Comparison of ENCODE assay signal across 8 cellular contexts in genomic region chr20:36493013-36493800, GRCh38. TPM values are rescaled to one million over a fixed set of nuclear protein-coding genes. Genes with fewer than 3 reads are reported as not detected.
A peak's percentile ranks its signal among the peaks of the same experiment; 100 is the strongest.
DNase-seq lines count a peak whose midpoint lies in the region; ATAC-seq, FAIRE-seq and TF ChIP-seq lines count a peak whose summit lies in the region.

No MANE protein-coding gene starts in this region.

- FAIRE-seq in GM19239 (lab: Jason Lieb, UNC), result peak; percentile 21
- FAIRE-seq in keratinocyte (lab: Jason Lieb, UNC), result no peak

- peak overlapping the region; percentile 84 for H3K4me2 ChIP-seq in keratinocyte (ENCODE audit: control insufficient read depth, extremely low read depth, insufficient read depth, low read depth, low read length)

- POLR2A ChIA-PET in A673 (lab: Charles Lee; ENCODE audit: low non-redundant PET), result no interaction called here

- H3K4me1 ChIP-seq in A673 (ENCODE audit: insufficient read depth, low read length, poor library complexity, severe bottlenecking), result no peaks in the 10 kb centered on the region
- H3K4me1 ChIP-seq in adipocyte (ENCODE audit: control insufficient read depth, insufficient read depth, low read length), result peaks cover 72% of the 10 kb centered on the region
- H3K4me1 ChIP-seq in keratinocyte (ENCODE audit: control insufficient read depth, extremely low read depth, insufficient read depth, low read length), result peaks cover 33% of the 10 kb centered on the region
- peaks cover 26 to 52% (median 39%) of the 10 kb centered on the region in 4 donors for H3K4me1 ChIP-seq in upper lobe of left lung

- TF ChIP-seq EP300 in upper lobe of left lung (IDR thresholded peaks at IDR 0.05), result no peak

- ATAC-seq in upper lobe of left lung (ENCODE audit: low FRiP score in 2 of 2) (peak in 1 of 2 donors; percentile 11), HG02678 (IDR thresholded peaks at IDR 0.05; ENCODE audit: unreplicated experiment) (no peak)

- DNase-seq in A673 (ENCODE audit: low spot score) (no peak), GM19239 (ENCODE audit: insufficient read length, low spot score) (no peak), adipocyte (ENCODE audit: low read depth) (no peak), keratinocyte (ENCODE audit: low read depth, low spot score) (no peak), upper lobe of left lung (peak; percentile 32 to 62), MV-4-11 (lab: John Stamatoyannopoulos, UW) (no peak), NOMO-1 treated with DMSO at 0.1 percent for 48 hours (lab: John Stamatoyannopoulos, UW; ENCODE audit: unreplicated experiment) (no peak)

- intact Hi-C loops in A673 (cut with micrococcal nuclease; ENCODE audit: unreplicated experiment), result no loop called here

- no TSS peak for BruUV-seq in A673 (replicated peaks; lab: Mats Ljungman, UMichigan)

- no peak overlapping the region for H2AFZ ChIP-seq in keratinocyte (ENCODE audit: control insufficient read depth, low read length)

- H3K9ac ChIP-seq in adipocyte (ENCODE audit: low read length), result peak overlapping the region; percentile 25
- peak overlapping the region; percentile 44 for H3K9ac ChIP-seq in keratinocyte (ENCODE audit: control insufficient read depth, extremely low read depth, insufficient read depth, low read length)

- TF ChIP-seq CTCF in A673 (conservative IDR thresholded peaks at IDR 0.05; ENCODE audit: low read depth, low read length), result peak; percentile 37
- peak in 2 of 3 experiments; percentile 31 to 42 for TF ChIP-seq CTCF in keratinocyte (optimal IDR thresholded peaks at IDR 0.05 in 1 of 3, IDR thresholded peaks at IDR 0.05 in 1 of 3, conservative IDR thresholded peaks at IDR 0.05 in 1 of 3; ENCODE audit: extremely low read depth in 1 of 3, insufficient read depth in 2 of 3, low read length in 3 of 3)
- TF ChIP-seq CTCF in upper lobe of left lung (IDR thresholded peaks at IDR 0.05), result peak in 2 of 6 experiments; percentile 17 to 41

- H3K79me2 ChIP-seq in keratinocyte (ENCODE audit: control insufficient read depth, insufficient read depth, low read length), result peaks cover 30% of the 10 kb centered on the region

- no peak for TF ChIP-seq POLR2A in upper lobe of left lung (IDR thresholded peaks at IDR 0.05)

- H4K20me1 ChIP-seq in keratinocyte (ENCODE audit: control insufficient read depth, extremely low read depth, insufficient read depth, low read length), result peaks cover 3% of the 10 kb centered on the region

- dilution Hi-C loops in keratinocyte (cut with MboI; ENCODE audit: extremely low pct_ligation_motif_present, low sequenced_read_pairs), result no loop called here

- peaks cover 14% of the 10 kb centered on the region for H3K36me3 ChIP-seq in A673 (ENCODE audit: insufficient read depth, low read length, poor library complexity, severe bottlenecking)
- peaks cover 16% of the 10 kb centered on the region for H3K36me3 ChIP-seq in adipocyte (ENCODE audit: control insufficient read depth, insufficient read depth, low read length, severe bottlenecking)
- H3K36me3 ChIP-seq in keratinocyte (ENCODE audit: control insufficient read depth in 2 of 2, extremely low read depth in 1 of 2, insufficient read depth in 2 of 2, low read length in 2 of 2), result peaks cover 22 to 26% of the 10 kb centered on the region in 2 experiments
- peaks cover 13 to 31% (median 19%) of the 10 kb centered on the region in 4 donors for H3K36me3 ChIP-seq in upper lobe of left lung

- CTCF ChIA-PET in A673 (lab: Charles Lee), result interaction anchor here (1.1 kb wide), 1 partner anchor 94 kb away, joined by 3 read pairs; no protein-coding TSS in a partner anchor

- peaks cover 3% of the 10 kb centered on the region for H3K9me1 ChIP-seq in keratinocyte (ENCODE audit: control insufficient read depth, extremely low read depth, insufficient read depth, low read length)

- H3K27ac ChIP-seq in A673 (ENCODE audit: low read depth, low read length, poor library complexity, severe bottlenecking), result no peak overlapping the region
- peak overlapping the region; percentile 67 for H3K27ac ChIP-seq in keratinocyte (ENCODE audit: control insufficient read depth, insufficient read depth, low read length)
- H3K27ac ChIP-seq in upper lobe of left lung, result peak overlapping the region; percentile 5 to 76 (median 42)

- H3K27me3 ChIP-seq in A673 (replicated peaks; ENCODE audit: insufficient read depth, low read depth, low read length, poor library complexity), result no peaks in the 10 kb centered on the region
- no peaks in the 10 kb centered on the region for H3K27me3 ChIP-seq in adipocyte (replicated peaks; ENCODE audit: control insufficient read depth, insufficient read depth, low read length)
- H3K27me3 ChIP-seq in keratinocyte (ENCODE audit: control insufficient read depth, extremely low read depth, insufficient read depth, low read length), result no peaks in the 10 kb centered on the region
- no peaks in the 10 kb centered on the region for H3K27me3 ChIP-seq in upper lobe of left lung

- 62 to 81% methylated on average over 3 to 11 of the region's 11 CpGs for WGBS in upper lobe of left lung, 2 donors

- H3K4me3 ChIP-seq in A673 (ENCODE audit: low read depth, low read length, poor library complexity, severe bottlenecking) (no peak overlapping the region), adipocyte (ENCODE audit: low read length) (no peak overlapping the region), keratinocyte (ENCODE audit: control insufficient read depth in 2 of 3, extremely low read depth in 1 of 3, insufficient read depth in 2 of 3, low read depth in 1 of 3, low read length in 3 of 3) (no peak overlapping the region), upper lobe of left lung (no peak overlapping the region)

- H3K9me3 ChIP-seq in A673 (ENCODE audit: low read depth, low read length, poor library complexity, severe bottlenecking), result no peaks in the 10 kb centered on the region
- no peaks in the 10 kb centered on the region for H3K9me3 ChIP-seq in adipocyte (ENCODE audit: control insufficient read depth, low read length)
- no peaks in the 10 kb centered on the region for H3K9me3 ChIP-seq in keratinocyte (ENCODE audit: control insufficient read depth, low read depth, low read length)
- H3K9me3 ChIP-seq in upper lobe of left lung, result no peaks in the 10 kb centered on the region

RNA-seq across cellular contexts. Expression of gene MYL9, which starts 48.1 kb away (rescaled TPM):
- total RNA-seq in A673 (2021) (0.11 TPM in 1 of 2 replicates, not detected in the other), upper lobe of left lung (100 to 1,000 TPM in 5 of 6 donors, 10 to 100 TPM in 1; 79.6 to 425 (median 169) TPM)
- polyA plus RNA-seq in keratinocyte, result 1.7 to 5.2 TPM (median 2.8 TPM) in 3 replicates
- 0.12 TPM for polyA plus RNA-seq in keratinocyte (2011; ENCODE audit: low read depth)
- 9.3 and 14.5 TPM in 2 replicates for polyA plus RNA-seq in keratinocyte (2011; cell fraction: cytosol; rRNA removed)
- polyA plus RNA-seq in keratinocyte (2011; cell fraction: nucleus; rRNA removed), result 4.0 and 7.9 TPM in 2 replicates
- polyA plus RNA-seq in keratinocyte (2012; ENCODE audit: low replicate concordance), result 6.3 and 7.3 TPM in 2 replicates
- 3.2 to 6.9 TPM (median 4.8 TPM) in 3 replicates for polyA minus RNA-seq in keratinocyte
- polyA minus RNA-seq in keratinocyte (2011; cell fraction: cytosol; rRNA and poly(A)+ RNA removed), result 19.0 TPM
- polyA minus RNA-seq in keratinocyte (2011; cell fraction: nucleus; rRNA and poly(A)+ RNA removed), result 1.5 and 3.2 TPM in 2 replicates

Comparison
In these comparisons a context has a peak if more than half of its experiments do, and no peak if none do; other contexts are left out.
1. DNase-seq: peak in upper lobe of left lung (2 of 2); none in A673 (single experiment), GM19239 (single experiment), adipocyte (single experiment), keratinocyte (single experiment), MV-4-11 (single experiment) and NOMO-1 treated with DMSO at 0.1 percent for 48 hours (single experiment).
2. RNA of gene MYL9, which starts 48.1 kb away (total RNA-seq): 79.6 to 425 TPM in upper lobe of left lung; 0.11 TPM in A673; every median in the first group is over 10 times any median in the second.